In the genomic region with DNA sequence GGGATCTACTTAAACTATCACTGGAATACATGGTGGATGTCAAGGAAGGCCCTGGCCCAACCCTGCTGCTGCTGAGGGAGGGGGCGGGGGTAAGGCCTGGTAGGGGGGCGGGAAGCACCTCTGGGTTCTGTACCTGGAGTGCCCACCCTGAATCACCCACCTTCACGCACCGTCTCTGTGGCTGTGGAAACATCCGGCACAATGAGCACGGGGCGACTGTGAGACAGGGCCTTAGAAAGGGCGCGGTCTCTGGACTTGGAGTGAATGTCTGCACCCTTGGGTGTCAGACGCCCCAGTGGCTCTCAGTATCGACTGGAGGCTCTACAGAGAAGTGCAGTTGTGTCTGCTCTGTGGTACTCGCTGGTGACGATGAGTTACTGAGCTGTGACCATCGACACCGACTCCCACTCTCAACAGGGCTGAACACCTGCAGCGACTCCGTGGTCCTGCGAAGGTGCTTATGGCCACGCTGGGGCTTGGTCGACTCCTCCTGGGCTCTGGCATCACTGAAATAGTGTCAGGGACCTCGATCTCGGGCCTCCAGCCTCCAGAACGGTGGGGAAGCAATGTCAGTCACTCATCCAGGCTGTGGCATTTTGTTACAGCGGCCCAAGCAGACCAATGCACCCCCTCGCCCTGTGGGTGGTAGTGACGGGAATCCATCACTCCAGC, we compare ENCODE assay signal across 23 cellular contexts. TPM values are rescaled to one million over a fixed set of nuclear protein-coding genes. Genes with fewer than 3 reads are reported as not detected.
DNase-seq lines count a peak whose midpoint lies in the region; ATAC-seq and TF ChIP-seq lines count a peak whose summit lies in the region.
"Had no signal": no experiment of that assay in that cellular context is flagged by ENCODE, and none has a peak within 500 bp of the region (broad histone marks: within the 10 kb centered on the region; RNA-seq: fewer than 3 reads in every experiment).

No MANE protein-coding gene starts in this region.

- DNase-seq in heart left ventricle (peak in 3 of 5 donors; percentile 14 to 16 (median 15)), heart right ventricle (no peak), chondrocyte (ENCODE audit: low spot score) (peak; percentile 59), left lung (peak; percentile 22 to 60)
- no peak for DNase-seq in activated CD8-positive, alpha-beta T cell treated with anti-CD3 and anti-CD28 coated beads, Interleukin-2, amount 10 ng/mL, durations not matched to agents 7 days and 5 days
- DNase-seq: CD4-positive, alpha-beta memory T cell; DMS153; GDM1; Kasumi-1; NCI-H1048; NCI-H1436; NCI-H1930; NCI-H345; RPMI8226 had no signal

- H3K27ac Mint-ChIP-seq in chondrocyte (ENCODE audit: unreplicated experiment) = no peak overlapping the region
- H3K27ac Mint-ChIP-seq in activated CD8-positive, alpha-beta T cell treated with anti-CD3 and anti-CD28 coated beads, Interleukin-2, amount 10 ng/mL, durations not matched to agents 7 days and 5 days = no peak overlapping the region
- H3K27ac Mint-ChIP-seq: CD4-positive, alpha-beta memory T cell; IgD-negative memory B cell had no signal

- H3K4me1 Mint-ChIP-seq in chondrocyte (ENCODE audit: low read depth) = no peaks in the 10 kb centered on the region
- peaks cover 7% of the 10 kb centered on the region for H3K4me1 Mint-ChIP-seq in activated CD8-positive, alpha-beta T cell treated with anti-CD3 and anti-CD28 coated beads, Interleukin-2, amount 10 ng/mL, durations not matched to agents 7 days and 5 days (ENCODE audit: low read depth)

- H3K4me3 Mint-ChIP-seq in chondrocyte (ENCODE audit: unreplicated experiment) = no peak overlapping the region
- H3K4me3 Mint-ChIP-seq in activated CD8-positive, alpha-beta T cell treated with anti-CD3 and anti-CD28 coated beads, Interleukin-2, amount 10 ng/mL, durations not matched to agents 7 days and 5 days = no peak overlapping the region
- H3K4me3 Mint-ChIP-seq: CD4-positive, alpha-beta memory T cell; IgD-negative memory B cell had no signal

- H3K9me3 ChIP-seq in heart left ventricle (no peaks in the 10 kb centered on the region), heart right ventricle (no peaks in the 10 kb centered on the region), left lung (no peaks in the 10 kb centered on the region)
- H3K9me3 ChIP-seq: BLaER1, HAP-1 had no signal

- H3K27me3 ChIP-seq in heart left ventricle (peaks cover 0 to 1% (median 0%) of the 10 kb centered on the region in 9 donors), heart right ventricle (no peaks in the 10 kb centered on the region), left lung (peaks cover 0 to under 1% of the 10 kb centered on the region in 2 donors)
- H3K27me3 ChIP-seq: MG63 had no signal

- H3K36me3 Mint-ChIP-seq in chondrocyte (ENCODE audit: low read depth) = no peaks in the 10 kb centered on the region
- no peaks in the 10 kb centered on the region for H3K36me3 Mint-ChIP-seq in activated CD8-positive, alpha-beta T cell treated with anti-CD3 and anti-CD28 coated beads, Interleukin-2, amount 10 ng/mL, durations not matched to agents 7 days and 5 days (ENCODE audit: low read depth)
- H3K36me3 Mint-ChIP-seq: CD4-positive, alpha-beta memory T cell; IgD-negative memory B cell had no signal

- no peak for TF ChIP-seq POLR2A in heart left ventricle (IDR thresholded peaks at IDR 0.05)

- H3K36me3 ChIP-seq in heart left ventricle = no peaks in the 10 kb centered on the region
- H3K36me3 ChIP-seq in heart right ventricle = no peaks in the 10 kb centered on the region
- H3K36me3 ChIP-seq in left lung = no peaks in the 10 kb centered on the region
- H3K36me3 ChIP-seq: BLaER1, HAP-1, MG63 had no signal

- H3K27me3 Mint-ChIP-seq in chondrocyte (ENCODE audit: low read depth) = peaks cover 11% of the 10 kb centered on the region
- H3K27me3 Mint-ChIP-seq in activated CD8-positive, alpha-beta T cell treated with anti-CD3 and anti-CD28 coated beads, Interleukin-2, amount 10 ng/mL, durations not matched to agents 7 days and 5 days (ENCODE audit: low read depth) = peaks cover 4% of the 10 kb centered on the region
- H3K27me3 Mint-ChIP-seq: IgD-negative memory B cell had no signal

- H3K27ac ChIP-seq in heart left ventricle (no peak overlapping the region), heart right ventricle (no peak overlapping the region), left lung (no peak overlapping the region)
- H3K27ac ChIP-seq: BLaER1 had no signal

- ATAC-seq in heart left ventricle = no peak
- ATAC-seq in heart right ventricle = no peak
- no peak for ATAC-seq in left lung
- ATAC-seq in HG02759 (IDR thresholded peaks at IDR 0.05; ENCODE audit: unreplicated experiment) = no peak
- ATAC-seq in activated CD8-positive, alpha-beta T cell treated with anti-CD3 and anti-CD28 coated beads, Interleukin-2, amount 10 ng/mL, durations not matched to agents 7 days and 5 days = no peak
- no peak for ATAC-seq in HG02884 (IDR thresholded peaks at IDR 0.05; ENCODE audit: unreplicated experiment)
- ATAC-seq: PC-3 had no signal

- TF ChIP-seq CTCF in heart left ventricle (IDR thresholded peaks at IDR 0.05) (no peak), heart right ventricle (IDR thresholded peaks at IDR 0.05) (no peak), chondrocyte (IDR thresholded peaks at IDR 0.05) (no peak), left lung (IDR thresholded peaks at IDR 0.05) (no peak)

- POLR2A ChIA-PET in activated CD8-positive, alpha-beta T cell treated with anti-CD3 and anti-CD28 coated beads, Interleukin-2, amount 10 ng/mL, durations not matched to agents 7 days and 5 days (lab: Charles Lee) = no interaction called here

- no peaks in the 10 kb centered on the region for H3K9me3 Mint-ChIP-seq in chondrocyte (ENCODE audit: low read depth)
- no peaks in the 10 kb centered on the region for H3K9me3 Mint-ChIP-seq in activated CD8-positive, alpha-beta T cell treated with anti-CD3 and anti-CD28 coated beads, Interleukin-2, amount 10 ng/mL, durations not matched to agents 7 days and 5 days (ENCODE audit: insufficient read depth)
- H3K9me3 Mint-ChIP-seq: CD4-positive, alpha-beta memory T cell; IgD-negative memory B cell had no signal

- peaks cover 0 to 5% (median 0%) of the 10 kb centered on the region in 12 donors for H3K4me1 ChIP-seq in heart left ventricle
- H3K4me1 ChIP-seq in heart right ventricle = peaks cover 0 to 5% (median 0%) of the 10 kb centered on the region in 9 donors
- H3K4me1 ChIP-seq in left lung = no peaks in the 10 kb centered on the region
- H3K4me1 ChIP-seq: HAP-1 had no signal

- CTCF ChIA-PET in activated CD8-positive, alpha-beta T cell treated with anti-CD3 and anti-CD28 coated beads, Interleukin-2, amount 10 ng/mL, durations not matched to agents 7 days and 5 days (lab: Charles Lee) = no interaction called here

- H3K4me3 ChIP-seq in heart left ventricle (no peak overlapping the region), heart right ventricle (no peak overlapping the region), left lung (no peak overlapping the region)
- H3K4me3 ChIP-seq: BLaER1, HAP-1, MG63 had no signal

- WGBS in heart left ventricle, 4 donors = 89 to 98% (median 91%) methylated on average over 21 to 26 of the region's 26 CpGs
- WGBS in heart right ventricle, 2 donors = 88 to 92% methylated on average over 26 of the region's 26 CpGs

- intact Hi-C loops in heart left ventricle (cut with DNase I) (loop anchor here in 1 of 10 donors (10.0 kb wide), 1 partner anchor 479 kb away; no protein-coding TSS in a partner anchor), heart right ventricle (cut with DNase I) (loop anchor here in 2 of 10 donors (5.0 to 10.0 kb wide), 3 partner anchors 251 to 479 kb away; no protein-coding TSS in a partner anchor), left lung (cut with DNase I) (loop anchor here in 1 of 2 donors (10.0 kb wide), 1 partner anchor 251 kb away; no protein-coding TSS in a partner anchor)

RNA-seq across cellular contexts. Expression of a gene that starts 25.5 kb away (rescaled TPM):
- total RNA-seq in heart left ventricle (not detected), heart right ventricle (under 1 TPM in 1 of 10 donors, not detected in 9; 0.11 TPM), chondrocyte (not detected in 3 replicates), left lung (not detected)
- polyA plus RNA-seq in heart left ventricle (not detected), heart right ventricle (not detected)
- not detected for total RNA-seq in activated CD8-positive, alpha-beta T cell treated with anti-CD3 and anti-CD28 coated beads, Interleukin-2, amount 10 ng/mL, durations not matched to agents 7 days and 5 days
- total RNA-seq: A673; CD4-positive, alpha-beta memory T cell; Daoy; PC-3 had no signal
- polyA plus RNA-seq: CD4-positive, alpha-beta memory T cell; IgD-negative memory B cell had no signal

RNA-seq across cellular contexts. Expression of a gene that starts 49.2 kb away (rescaled TPM):
- not detected for total RNA-seq in heart left ventricle
- polyA plus RNA-seq in heart left ventricle = not detected
- total RNA-seq in heart right ventricle = not detected
- polyA plus RNA-seq in heart right ventricle = not detected
- total RNA-seq in chondrocyte = not detected in 3 replicates
- not detected for total RNA-seq in left lung
- total RNA-seq in activated CD8-positive, alpha-beta T cell treated with anti-CD3 and anti-CD28 coated beads, Interleukin-2, amount 10 ng/mL, durations not matched to agents 7 days and 5 days = not detected
- total RNA-seq: A673; CD4-positive, alpha-beta memory T cell; Daoy; PC-3 had no signal
- polyA plus RNA-seq: CD4-positive, alpha-beta memory T cell; IgD-negative memory B cell had no signal

Comparison
In these comparisons a context has a peak if more than half of its experiments do, and no peak if none do; other contexts are left out.
1. DNase-seq: peak in heart left ventricle (3 of 5), chondrocyte (single experiment) and left lung (2 of 2); none in heart right ventricle (0 of 2) and activated CD8-positive, alpha-beta T cell treated with anti-CD3 and anti-CD28 coated beads, Interleukin-2, amount 10 ng/mL, durations not matched to agents 7 days and 5 days (single experiment).